ENCODE assay signal across 39 cellular contexts in the genomic region with DNA sequence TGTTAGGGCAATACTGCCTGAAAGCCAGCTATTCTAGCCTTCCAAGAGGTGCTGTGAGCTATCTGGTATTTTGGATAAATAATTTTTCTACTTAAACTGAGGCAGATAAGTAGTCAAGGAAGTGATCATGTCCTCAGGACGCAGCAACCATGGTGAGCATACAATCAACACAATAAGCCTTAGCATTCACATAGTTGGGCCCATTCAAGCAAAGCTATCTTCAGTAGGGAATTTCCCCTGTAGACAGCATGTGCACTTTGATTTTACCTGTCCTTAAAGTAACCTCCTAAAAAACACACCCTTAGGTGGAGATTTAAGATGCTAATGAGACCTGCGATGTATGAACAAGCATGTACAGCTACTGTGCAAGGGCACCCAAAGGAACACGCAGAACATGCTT.
"Had no signal": no experiment of that assay in that cellular context is flagged by ENCODE, and none has a peak within 500 bp of the region (broad histone marks: within the 10 kb centered on the region; RNA-seq: fewer than 3 reads in every experiment).

No MANE protein-coding gene starts in this region.

- H3K36me3 ChIP-seq: brain microvascular endothelial cell, MG63 had no signal

- H2AFZ ChIP-seq: PC-9 had no signal

- DNase-seq: activated B cell treated with CpG ODN at 0.5 μM for 24 hours; activated CD4-positive, alpha-beta memory T cell treated with anti-CD3 and anti-CD28 coated beads, Interleukin-2, amount 10 ng/mL, durations not matched to agents 7 days and 5 days; activated CD4-positive, alpha-beta T cell treated with anti-CD3 and anti-CD28 coated beads for 4 hours; activated CD4-positive, CD25-positive, alpha-beta regulatory T cell treated with anti-CD3 and anti-CD28 coated beads, Interleukin-2, amount 50 U/mL, for 72 hours; activated CD8-positive, alpha-beta memory T cell treated with anti-CD3 and anti-CD28 coated beads for 24 hours; activated CD8-positive, alpha-beta memory T cell treated with anti-CD3 and anti-CD28 coated beads, Interleukin-2, amount 10 ng/mL, durations not matched to agents 7 days and 5 days; activated CD8-positive, alpha-beta memory T cell treated with anti-CD3 and anti-CD28 coated beads, Interleukin-2, amount 50 U/mL, for 48 hours; activated effector memory CD4-positive, alpha-beta T cell treated with anti-CD3 and anti-CD28 coated beads, Interleukin-2, amount 50 U/mL, for 16 hours; activated naive CD4-positive, alpha-beta T cell; activated naive CD4-positive, alpha-beta T cell treated with anti-CD3 and anti-CD28 coated beads, Interleukin-2, amount 50 U/mL, for 16 hours; activated naive CD8-positive, alpha-beta T cell treated with anti-CD3 and anti-CD28 coated beads for 36 hours; activated T-cell treated with anti-CD3 and anti-CD28 coated beads, Interleukin-2, amount 50 U/mL, for 1 hour; activated T-cell treated with anti-CD3 and anti-CD28 coated beads, Interleukin-2, amount 50 U/mL, for 72 hours; amniotic stem cell; aorta; brain microvascular endothelial cell; central memory CD4-positive, alpha-beta T cell; MG63; NCI-H1048; NCI-H1105 treated with DMSO at 0.1 percent for 48 hours; NCI-H1436; NCI-H1694; NCI-H1930; NCI-H2081 treated with DMSO at 0.1 percent for 48 hours; NCI-H345; NCI-H524 treated with DMSO at 0.1 percent for 48 hours; NCI-H748 treated with DMSO at 0.1 percent for 48 hours; NK-92 treated with Interleukin-12 subunit alpha and Interleukin-12 subunit beta, amount 100 ng/mL, for 24 hours; PC-9; SIG-M5; SW 1271; T-helper 1 cell; T-helper 2 cell; T-helper 9 cell had no signal

- FAIRE-seq: colon, RCC 7860 had no signal

- ATAC-seq: activated CD8-positive, alpha-beta memory T cell treated with anti-CD3 and anti-CD28 coated beads, Interleukin-2, amount 10 ng/mL, durations not matched to agents 7 days and 5 days; activated T-cell treated with anti-CD3 and anti-CD28 coated beads, Interleukin-2, amount 50 U/mL, for 72 hours; activated T-helper 17 cell treated with anti-CD3 and anti-CD28 coated beads, Interleukin-2, amount 50 U/mL, for 72 hours; Right ventricle myocardium inferior; SK-N-SH treated with all-trans-retinoic acid at 6 μM for 48 hours had no signal

- H3K27me3 ChIP-seq: brain microvascular endothelial cell, MG63 had no signal

- H3K9me3 ChIP-seq: MG63 had no signal

- H3K4me3 ChIP-seq: MG63, PC-9 had no signal
